19 cellular contexts compared by ENCODE assay signal in the genomic region with DNA sequence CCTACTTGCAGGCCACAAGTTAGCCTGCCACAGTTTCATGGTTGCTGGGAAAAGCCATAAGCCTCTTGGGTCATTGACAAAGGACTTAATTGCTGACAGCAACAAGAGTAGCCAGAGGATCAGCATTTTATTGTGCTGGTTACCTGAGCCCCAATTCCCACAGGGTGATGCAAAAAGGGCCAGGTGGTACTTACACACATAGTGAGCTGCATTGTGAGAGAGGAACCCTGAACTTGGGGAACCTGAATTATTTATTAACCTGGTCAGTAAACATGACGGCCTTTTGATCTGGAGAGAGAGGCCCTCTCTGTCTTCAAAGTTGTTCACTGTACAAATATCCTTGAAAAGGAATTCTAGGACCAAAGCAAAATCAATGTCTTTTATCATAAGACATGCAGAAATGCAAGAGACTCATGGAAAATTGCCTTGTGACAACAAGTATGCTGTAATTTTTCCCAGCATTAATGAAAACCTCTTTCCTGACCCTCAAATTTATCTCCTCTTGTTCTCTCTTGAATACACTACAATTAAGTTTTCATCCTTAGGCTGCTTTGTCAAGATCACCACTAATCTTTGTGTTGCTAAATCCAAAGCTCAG.
"Had no signal": no experiment of that assay in that cellular context is flagged by ENCODE, and none has a peak within 500 bp of the region (broad histone marks: within the 10 kb centered on the region; RNA-seq: fewer than 3 reads in every experiment).

No MANE protein-coding gene starts in this region.

- H3K36me3 ChIP-seq: breast epithelium, thyroid gland had no signal

- H3K4me3 ChIP-seq: breast epithelium, thyroid gland had no signal

- H3K9me3 ChIP-seq: breast epithelium, thyroid gland had no signal

- H3K27ac ChIP-seq: breast epithelium, thyroid gland had no signal

- FAIRE-seq: frontal cortex, urothelium cell line had no signal

- H3K27me3 ChIP-seq: breast epithelium, thyroid gland had no signal

- H3K4me1 ChIP-seq: breast epithelium, thyroid gland had no signal

- ATAC-seq: activated T-helper 17 cell treated with anti-CD3 and anti-CD28 coated beads, Interleukin-2, amount 50 U/mL, for 72 hours; left cardiac atrium; natural killer cell treated with Interleukin-12 subunit alpha and Interleukin-12 subunit beta and Interleukin-15 and Interleukin-18, amount 100 ng/mL, for 72 hours; stimulated activated naive B cell treated with anti-CD40 and anti-IgM and Interleukin-4, amounts not matched to agents 10 μg/mL and 1 μg/mL and 100 μg/mL, for 72 hours had no signal

- DNase-seq: activated CD4-positive, alpha-beta T cell treated with anti-CD3 and anti-CD28 coated beads, Interleukin-2, amount 50 U/mL, for 4 hours; activated CD4-positive, CD25-positive, alpha-beta regulatory T cell treated with anti-CD3 and anti-CD28 coated beads, Interleukin-2, amount 50 U/mL, for 72 hours; activated naive CD4-positive, alpha-beta T cell treated with Interleukin-2 at 50 U/mL for 16 hours; activated T-cell treated with anti-CD3 and anti-CD28 coated beads for 4 hours; aorta; dermis blood vessel endothelial cell; head of caudate nucleus; immature natural killer cell; left cardiac atrium; posterior cingulate gyrus; stimulated activated CD4-positive, alpha-beta T cell treated with anti-CD3 and anti-CD28 coated beads, Interleukin-15, amount 100 ng/mL, for 24 hours; stimulated activated CD4-positive, alpha-beta T cell treated with anti-CD3 and anti-CD28 coated beads, Interleukin-4, amount 100 ng/mL, for 1 hour; stimulated activated naive B cell treated with anti-CD40 and anti-IgM and Interleukin-4, amounts not matched to agents 10 μg/mL and 1 μg/mL and 100 μg/mL, for 72 hours; thyroid gland had no signal
